Comparison of ENCODE assay signal across 8 cellular contexts in genomic region chr17:72725432-72726068, GRCh38.
A peak's percentile ranks its signal among the peaks of the same experiment; 100 is the strongest.
DNase-seq lines count a peak whose midpoint lies in the region; ATAC-seq and TF ChIP-seq lines count a peak whose summit lies in the region.

No MANE protein-coding gene starts in this region.

- H3K4me3 Mint-ChIP-seq in glutamatergic neuron (ENCODE audit: unreplicated experiment), result no peak overlapping the region

- H3K4me1 Mint-ChIP-seq in glutamatergic neuron (ENCODE audit: low read depth, unreplicated experiment), result peaks cover 31% of the 10 kb centered on the region

- peak overlapping the region; percentile 30 for H3K27ac Mint-ChIP-seq in glutamatergic neuron (ENCODE audit: unreplicated experiment)

- no peaks in the 10 kb centered on the region for H3K36me3 Mint-ChIP-seq in glutamatergic neuron (ENCODE audit: unreplicated experiment)

- TF ChIP-seq CTCF in glutamatergic neuron (IDR thresholded peaks at IDR 0.05; ENCODE audit: partially characterized antibody, unreplicated experiment), result peak; percentile 85

- peaks cover 1% of the 10 kb centered on the region for H3K9me3 Mint-ChIP-seq in glutamatergic neuron (ENCODE audit: unreplicated experiment)

- H3K27me3 Mint-ChIP-seq in glutamatergic neuron (ENCODE audit: unreplicated experiment), result peaks cover 7% of the 10 kb centered on the region

- ATAC-seq in GM18909 (IDR thresholded peaks at IDR 0.05; ENCODE audit: poor library complexity, unreplicated experiment) (peak; percentile 50), GM18870 (IDR thresholded peaks at IDR 0.05; ENCODE audit: unreplicated experiment) (no peak)

- peak; percentile 69 for DNase-seq in AG08395 (ENCODE audit: low spot score)
- peak; percentile 46 for DNase-seq in LHCN-M2 (ENCODE audit: low read depth)
- peak; percentile 65 for DNase-seq in OCI-M1 (lab: John Stamatoyannopoulos, UW)
- peak; percentile 4 for DNase-seq in activated gamma-delta T cell treated with anti-CD3 and anti-CD28 coated beads, Interleukin-2, amount 50 U/mL, for 16 hours (ENCODE audit: low read depth)
- peak; percentile 76 for DNase-seq in glutamatergic neuron
- peak; percentile 48 for DNase-seq in pons (ENCODE audit: low spot score)

Comparison
In these comparisons a context has a peak if more than half of its experiments do, and no peak if none do; other contexts are left out.
1. DNase-seq: peak in every context shown above with its lines; median percentile 76 in glutamatergic neuron; 69 in AG08395; 65 in OCI-M1; 48 in pons; 46 in LHCN-M2; 4 in activated gamma-delta T cell treated with anti-CD3 and anti-CD28 coated beads, Interleukin-2, amount 50 U/mL, for 16 hours.